ENCODE assay signal across 8 cellular contexts in the genomic region with DNA sequence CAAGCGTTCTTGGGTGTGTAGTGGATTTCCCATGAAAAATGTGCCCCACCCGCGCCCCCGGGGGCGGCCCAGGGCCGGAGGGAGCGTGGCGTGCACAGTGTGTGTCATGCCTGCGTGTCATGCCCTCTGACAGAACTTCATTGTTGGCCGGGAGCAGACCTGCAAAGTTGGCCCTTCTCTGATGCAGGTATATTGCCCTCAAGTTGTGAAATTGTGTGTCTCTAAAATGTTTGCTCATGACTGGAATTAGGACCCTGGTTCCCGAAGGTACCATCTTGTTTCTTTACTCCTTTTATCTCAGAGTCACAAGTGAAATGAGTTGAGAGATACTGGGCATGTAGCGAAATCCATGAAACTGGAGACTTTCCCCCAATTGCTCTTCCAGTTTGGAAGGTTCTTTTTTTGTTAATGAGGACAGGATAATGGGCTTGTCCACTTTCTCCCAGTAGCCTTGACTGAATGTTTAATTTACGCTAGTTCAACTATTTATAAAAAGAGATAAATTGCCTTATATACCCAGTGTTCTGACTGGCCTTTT. TPM values are rescaled to one million over a fixed set of nuclear protein-coding genes. Genes with fewer than 3 reads are reported as not detected.
DNase-seq lines count a peak whose midpoint lies in the region; ATAC-seq lines count a peak whose summit lies in the region.

No MANE protein-coding gene starts in this region.

- H3K56ac ChIP-seq in mesendoderm (ENCODE audit: low read length): peak overlapping the region; percentile 96

- H2AK5ac ChIP-seq in mesendoderm (ENCODE audit: low read length): no peak overlapping the region

- H3K27me3 ChIP-seq in ectodermal cell (ENCODE audit: control insufficient read depth, insufficient read depth, low read length, poor library complexity, severe bottlenecking) (no peaks in the 10 kb centered on the region), mesendoderm (ENCODE audit: insufficient read depth, low read length, poor library complexity) (no peaks in the 10 kb centered on the region)

- peaks cover 12% of the 10 kb centered on the region for H3K79me2 ChIP-seq in mesendoderm (ENCODE audit: control insufficient read depth, insufficient read depth, low read length)

- H3K27ac ChIP-seq in ectodermal cell (ENCODE audit: insufficient read depth, low read depth, low read length, poor library complexity, severe bottlenecking): peak overlapping the region; percentile 86
- peak overlapping the region; percentile 45 for H3K27ac ChIP-seq in mesendoderm (ENCODE audit: low read depth, low read length)

- no peak overlapping the region for H4K8ac ChIP-seq in mesendoderm (ENCODE audit: low read depth, low read length)

- DNase-seq in HuH-7 (ENCODE audit: low spot score): peak; percentile 48
- DNase-seq in activated CD4-positive, alpha-beta T cell treated with anti-CD3 and anti-CD28 coated beads for 24 hours (ENCODE audit: low read depth in 2 of 2): peak; percentile 9 to 28
- peak; percentile 46 for DNase-seq in mesendoderm
- DNase-seq in stimulated activated CD8-positive, alpha-beta memory T cell treated with anti-CD3 and anti-CD28 coated beads, Interleukin-4, amount 100 ng/mL, for 48 hours: peak; percentile 68
- no peak for DNase-seq in cerebellar nuclear complex (lab: John Stamatoyannopoulos, UW)
- no peak for DNase-seq in ecto neural progenitor cell (ENCODE audit: low spot score)

- no peak overlapping the region for H2BK120ac ChIP-seq in mesendoderm (ENCODE audit: low read depth, low read length)

- peak overlapping the region; percentile 91 for H3K9ac ChIP-seq in mesendoderm (ENCODE audit: low read length)

- H3K4me1 ChIP-seq in ectodermal cell (ENCODE audit: control insufficient read depth, insufficient read depth, low read length) (no peaks in the 10 kb centered on the region), mesendoderm (ENCODE audit: control insufficient read depth, low read depth, low read length) (peaks cover 2% of the 10 kb centered on the region)

- H3K36me3 ChIP-seq in ectodermal cell (ENCODE audit: control insufficient read depth, insufficient read depth, low read length): no peaks in the 10 kb centered on the region
- H3K36me3 ChIP-seq in mesendoderm (ENCODE audit: control insufficient read depth, insufficient read depth, low read length): no peaks in the 10 kb centered on the region

- no peak overlapping the region for H3K4ac ChIP-seq in mesendoderm (ENCODE audit: low read depth, low read length)

- peak overlapping the region; percentile 93 for H3K4me3 ChIP-seq in ectodermal cell (ENCODE audit: insufficient read depth, low read depth, low read length)
- peak overlapping the region; percentile 67 for H3K4me3 ChIP-seq in mesendoderm (ENCODE audit: low read length)

- H2BK5ac ChIP-seq in mesendoderm (ENCODE audit: low read length): no peak overlapping the region

- peak overlapping the region; percentile 7 for H3K23ac ChIP-seq in mesendoderm (ENCODE audit: low read length)

- peak; percentile 31 for ATAC-seq in GM19455 (IDR thresholded peaks at IDR 0.05; ENCODE audit: unreplicated experiment)

- H2BK15ac ChIP-seq in mesendoderm (replicated peaks; ENCODE audit: low read depth): no peak overlapping the region

- peak overlapping the region; percentile 8 for H3K18ac ChIP-seq in mesendoderm (ENCODE audit: low read length)

- H3K9me3 ChIP-seq in ectodermal cell (ENCODE audit: control insufficient read depth, low read length): no peaks in the 10 kb centered on the region

- 10 to 17% methylated on average over 12 to 13 of the region's 13 CpGs for WGBS in ectodermal cell, 2 experiments
- WGBS in mesendoderm (ENCODE audit: extremely low coverage, insufficient coverage, low lambda C conversion rate): no CpG with 5 or more reads among the region's 13 CpGs

- no peaks in the 10 kb centered on the region for H3K79me1 ChIP-seq in mesendoderm (ENCODE audit: low read length)

- no peak overlapping the region for H4K5ac ChIP-seq in mesendoderm (ENCODE audit: low read length)

- H3K4me2 ChIP-seq in mesendoderm (ENCODE audit: low read length): peak overlapping the region; percentile 84

RNA-seq across cellular contexts. Expression of a gene that starts 26.2 kb away (rescaled TPM):
- 39.6 TPM for polyA plus RNA-seq in ectodermal cell (2013, experiment 1 of 4)
- 34.2 TPM for polyA plus RNA-seq in ectodermal cell (2013, experiment 2 of 4)
- polyA plus RNA-seq in ectodermal cell (2013, experiment 3 of 4): 34.1 TPM
- polyA plus RNA-seq in ectodermal cell (2013, experiment 4 of 4): 37.2 TPM
- 34.7 TPM for polyA plus RNA-seq in mesendoderm (2013, experiment 1 of 2)
- 35.7 TPM for polyA plus RNA-seq in mesendoderm (2013, experiment 2 of 2)

RNA-seq across cellular contexts. Expression of a gene that starts 26.6 kb away (rescaled TPM):
- 72.7 TPM for polyA plus RNA-seq in ectodermal cell (2013, experiment 1 of 4)
- 75.5 TPM for polyA plus RNA-seq in ectodermal cell (2013, experiment 2 of 4)
- polyA plus RNA-seq in ectodermal cell (2013, experiment 3 of 4): 59.3 TPM
- 66.1 TPM for polyA plus RNA-seq in ectodermal cell (2013, experiment 4 of 4)
- 26.1 TPM for polyA plus RNA-seq in mesendoderm (2013, experiment 1 of 2)
- polyA plus RNA-seq in mesendoderm (2013, experiment 2 of 2): 26.9 TPM

Comparison
In these comparisons a context has a peak if more than half of its experiments do, and no peak if none do; other contexts are left out.
1. DNase-seq: peak in HuH-7 (single experiment), activated CD4-positive, alpha-beta T cell treated with anti-CD3 and anti-CD28 coated beads for 24 hours (2 of 2), mesendoderm (single experiment) and stimulated activated CD8-positive, alpha-beta memory T cell treated with anti-CD3 and anti-CD28 coated beads, Interleukin-4, amount 100 ng/mL, for 48 hours (single experiment); none in cerebellar nuclear complex (0 of 2) and ecto neural progenitor cell (single experiment).